Comparison of ENCODE assay signal across 1 cellular context in genomic region chr1:167221804-167222610, GRCh38.
TF ChIP-seq lines count a peak whose summit lies in the region.

No MANE protein-coding gene starts in this region.

TF ChIP-seq in SK-N-SH treated with all-trans-retinoic acid at 6 μM for 48 hours, 23 proteins besides CTCF, POLR2A, EP300 and RAD21 (continued from another document):
- TF ChIP-seq, protein P1, sequence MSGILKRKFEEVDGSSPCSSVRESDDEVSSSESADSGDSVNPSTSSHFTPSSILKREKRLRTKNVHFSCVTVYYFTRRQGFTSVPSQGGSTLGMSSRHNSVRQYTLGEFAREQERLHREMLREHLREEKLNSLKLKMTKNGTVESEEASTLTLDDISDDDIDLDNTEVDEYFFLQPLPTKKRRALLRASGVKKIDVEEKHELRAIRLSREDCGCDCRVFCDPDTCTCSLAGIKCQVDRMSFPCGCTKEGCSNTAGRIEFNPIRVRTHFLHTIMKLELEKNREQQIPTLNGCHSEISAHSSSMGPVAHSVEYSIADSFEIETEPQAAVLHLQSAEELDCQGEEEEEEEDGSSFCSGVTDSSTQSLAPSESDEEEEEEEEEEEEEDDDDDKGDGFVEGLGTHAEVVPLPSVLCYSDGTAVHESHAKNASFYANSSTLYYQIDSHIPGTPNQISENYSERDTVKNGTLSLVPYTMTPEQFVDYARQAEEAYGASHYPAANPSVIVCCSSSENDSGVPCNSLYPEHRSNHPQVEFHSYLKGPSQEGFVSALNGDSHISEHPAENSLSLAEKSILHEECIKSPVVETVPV (CRISPR knock-in tag; IDR thresholded peaks at IDR 0.05): no peak
- no peak for TF ChIP-seq ZNF8 (CRISPR knock-in tag; IDR thresholded peaks at IDR 0.05)
- no peak for TF ChIP-seq ZC3H10 (CRISPR knock-in tag; IDR thresholded peaks at IDR 0.05)
